In genomic region chr18:5895300-5895885, GRCh38 we compare ENCODE assay signal across 7 cellular contexts. TPM values are rescaled to one million over a fixed set of nuclear protein-coding genes. Genes with fewer than 3 reads are reported as not detected.
DNase-seq lines count a peak whose midpoint lies in the region; ATAC-seq and TF ChIP-seq lines count a peak whose summit lies in the region.

Gene TMEM200C (minus strand): TSS chr18:5895522. CDS start chr18:5892063, 3,459 bp downstream.

- H3K27ac ChIP-seq in coronary artery = no peak within 1 kb of the TSS
- H3K27ac ChIP-seq in mucosa of rectum (ENCODE audit: low read depth in 2 of 2, low read length in 2 of 2) = no peak within 1 kb of the TSS

- TF ChIP-seq CTCF in GM13977 (IDR thresholded peaks at IDR 0.05; ENCODE audit: extremely low read depth, insufficient read depth, missing control alignments) = no peak
- no peak for TF ChIP-seq CTCF in coronary artery (IDR thresholded peaks at IDR 0.05)
- TF ChIP-seq CTCF in CD14-positive monocyte (IDR thresholded peaks at IDR 0.05) = no peak

- intact Hi-C loops in CD14-positive monocyte (cut with micrococcal nuclease) = no loop called here

- ATAC-seq in HG03460 (IDR thresholded peaks at IDR 0.05; ENCODE audit: unreplicated experiment) (peak; percentile 35), HG02642 (IDR thresholded peaks at IDR 0.05; ENCODE audit: poor library complexity, unreplicated experiment) (no peak)

- H3K9me3 ChIP-seq in mucosa of rectum (ENCODE audit: control insufficient read depth in 2 of 2, low read length in 2 of 2) = no peaks in the 10 kb centered on the region

- H3K4me3 ChIP-seq in coronary artery (peak within 1 kb of the TSS; percentile 70), mucosa of rectum (ENCODE audit: low read length in 2 of 2) (peak within 1 kb of the TSS; percentile 26 to 41)

- no peak within 1 kb of the TSS for H3K27ac Mint-ChIP-seq in CD14-positive monocyte

- H3K4me1 Mint-ChIP-seq in CD14-positive monocyte = peaks cover 4% of the 10 kb centered on the region

- in situ Hi-C loops in GM13977 (cut with MboI; ENCODE audit: low pct_unique_long_range_greater_than_20kb, low sequenced_read_pairs, unreplicated experiment) = loop anchor here (25.0 kb wide), 1 partner anchor 617 kb away; no protein-coding TSS in a partner anchor

- H3K4me1 ChIP-seq in mucosa of rectum (ENCODE audit: control insufficient read depth in 2 of 2, insufficient read depth in 2 of 2, low read length in 2 of 2) = peaks cover 0 to 2% of the 10 kb centered on the region in 2 donors

- peak; percentile 87 for DNase-seq in GM13977 (ENCODE audit: low spot score)
- DNase-seq in coronary artery (ENCODE audit: low spot score) = no peak
- DNase-seq in GF-D8 (lab: John Stamatoyannopoulos, UW) = no peak
- no peak for DNase-seq in CD14-positive monocyte (ENCODE audit: low spot score)

- peaks cover 70 to 91% (median 75%) of the 10 kb centered on the region in 3 donors for H3K27me3 Mint-ChIP-seq in CD14-positive monocyte (ENCODE audit: low read depth in 3 of 3)

- peaks cover 38 to 45% of the 10 kb centered on the region in 2 donors for H3K27me3 ChIP-seq in mucosa of rectum (ENCODE audit: control insufficient read depth in 2 of 2, insufficient read depth in 2 of 2, low read length in 2 of 2)

- peaks cover 0 to 8% (median 6%) of the 10 kb centered on the region in 7 donors for H3K9me3 Mint-ChIP-seq in CD14-positive monocyte

- H3K9ac ChIP-seq in mucosa of rectum (ENCODE audit: low read depth in 1 of 2, low read length in 2 of 2) = no peak within 1 kb of the TSS

- H3K4me3 Mint-ChIP-seq in CD14-positive monocyte = peak within 1 kb of the TSS in 1 of 2 donors; percentile 40

- H3K36me3 Mint-ChIP-seq in CD14-positive monocyte = peaks cover 2 to 5% of the 10 kb centered on the region in 2 donors

- H3K36me3 ChIP-seq in mucosa of rectum (ENCODE audit: control insufficient read depth in 2 of 2, insufficient read depth in 2 of 2, low read length in 2 of 2) = no peaks in the 10 kb centered on the region

RNA-seq across cellular contexts. Expression of gene TMEM200C, which starts in this region (rescaled TPM):
- polyA plus RNA-seq in CD14-positive monocyte = not detected
